9 cellular contexts compared by ENCODE assay signal in the genomic region with DNA sequence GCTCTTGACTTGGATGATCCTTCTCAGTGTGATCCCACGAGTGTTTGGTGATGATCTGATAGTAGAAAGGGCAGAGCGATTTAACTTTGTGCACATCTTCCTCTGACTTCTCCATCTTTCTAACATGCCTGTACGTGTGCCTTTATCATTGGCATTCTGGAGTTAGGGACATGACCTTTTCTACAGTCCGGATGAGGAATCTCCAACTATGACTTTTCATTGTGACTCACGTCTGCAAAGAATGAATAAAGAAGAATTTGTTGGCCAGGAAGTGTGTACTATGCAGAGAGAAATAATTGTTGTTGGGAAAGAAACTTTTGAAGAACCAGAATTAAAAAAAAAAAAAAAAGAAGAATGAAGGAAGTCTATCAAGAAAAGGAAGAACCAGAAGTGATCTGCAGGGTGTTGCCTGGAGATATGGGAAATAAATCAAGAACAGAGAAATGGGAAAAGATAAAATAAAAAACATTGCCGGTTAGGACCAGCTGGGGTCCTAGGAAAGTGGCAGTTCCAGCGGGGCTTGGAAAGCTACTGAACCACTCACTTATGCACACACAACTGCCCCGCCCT. TPM values are rescaled to one million over a fixed set of nuclear protein-coding genes. Genes with fewer than 3 reads are reported as not detected.
A peak's percentile ranks its signal among the peaks of the same experiment; 100 is the strongest.
DNase-seq lines count a peak whose midpoint lies in the region; ATAC-seq, FAIRE-seq and TF ChIP-seq lines count a peak whose summit lies in the region.
"Had no signal": no experiment of that assay in that cellular context is flagged by ENCODE, and none has a peak within 500 bp of the region (broad histone marks: within the 10 kb centered on the region; RNA-seq: fewer than 3 reads in every experiment).

No MANE protein-coding gene starts in this region.

- ATAC-seq in HG03159 (IDR thresholded peaks at IDR 0.05; ENCODE audit: unreplicated experiment), result no peak

- H3K36me3 Mint-ChIP-seq in astrocyte (ENCODE audit: low read depth, unreplicated experiment), result peaks cover 3% of the 10 kb centered on the region

- peaks cover 58% of the 10 kb centered on the region for H3K4me1 Mint-ChIP-seq in astrocyte (ENCODE audit: low read depth, unreplicated experiment)

- peak overlapping the region; percentile 56 for H3K27ac Mint-ChIP-seq in astrocyte (ENCODE audit: unreplicated experiment)

- H3K27me3 Mint-ChIP-seq in astrocyte (ENCODE audit: low read depth, unreplicated experiment), result no peaks in the 10 kb centered on the region
- H3K27me3 Mint-ChIP-seq: naive B cell had no signal

- no peak for TF ChIP-seq EP300 in suprapubic skin (IDR thresholded peaks at IDR 0.05)

- no peaks in the 10 kb centered on the region for H3K9me3 ChIP-seq in astrocyte (ENCODE audit: insufficient read depth, low read depth, low read length)
- no peaks in the 10 kb centered on the region for H3K9me3 ChIP-seq in kidney (ENCODE audit: control insufficient read depth in 1 of 2, low read length in 2 of 2)
- no peaks in the 10 kb centered on the region for H3K9me3 ChIP-seq in suprapubic skin

- 21% methylated on average over 8 of the region's 8 CpGs for WGBS in suprapubic skin

- peaks cover 95% of the 10 kb centered on the region for H3K79me2 ChIP-seq in astrocyte (ENCODE audit: insufficient read depth, low read length)

- peak; percentile 79 for DNase-seq in HS-27A (ENCODE audit: low read depth)
- DNase-seq in astrocyte (ENCODE audit: low read depth), result peak; percentile 85
- DNase-seq in kidney, result no peak
- no peak for DNase-seq in suprapubic skin (ENCODE audit: low spot score in 2 of 2)
- DNase-seq in GM13976 (ENCODE audit: low spot score), result no peak
- no peak for DNase-seq in NCI-H774 (lab: John Stamatoyannopoulos, UW)
- no peak for DNase-seq in NCI-H1694 treated with DMSO at 0.1 percent for 48 hours (lab: John Stamatoyannopoulos, UW)
- DNase-seq: naive B cell had no signal

- H3K9ac ChIP-seq in astrocyte (ENCODE audit: low read length) (peak overlapping the region; percentile 78), kidney (ENCODE audit: low read length in 2 of 2) (peak overlapping the region in 1 of 2 donors; percentile 28)

- in situ Hi-C loops in GM13976 (cut with MboI; ENCODE audit: low sequenced_read_pairs, unreplicated experiment), result no loop called here

- intact Hi-C loops in kidney (cut with DNase I), result no loop called here

- H4K20me1 ChIP-seq in astrocyte (ENCODE audit: insufficient read depth, low read length), result peaks cover 2% of the 10 kb centered on the region

- H2AFZ ChIP-seq in astrocyte (ENCODE audit: low read depth, low read length), result no peak overlapping the region

- FAIRE-seq in astrocyte (lab: Jason Lieb, UNC) (peak; percentile 86), kidney (lab: Jason Lieb, UNC) (no peak)

- H3K4me1 ChIP-seq in astrocyte (ENCODE audit: insufficient read depth, low read length) (peaks cover 48% of the 10 kb centered on the region), kidney (ENCODE audit: control insufficient read depth in 1 of 2, insufficient read depth in 1 of 2, low read depth in 1 of 2, low read length in 2 of 2) (peaks cover 30 to 37% of the 10 kb centered on the region in 2 donors), suprapubic skin (peaks cover 74% of the 10 kb centered on the region)

- peak overlapping the region; percentile 95 for H3K27ac ChIP-seq in astrocyte (ENCODE audit: low read depth, low read length)
- H3K27ac ChIP-seq in kidney (ENCODE audit: low read depth in 2 of 2, low read length in 2 of 2), result peak overlapping the region; percentile 80 to 87
- peak overlapping the region; percentile 86 for H3K27ac ChIP-seq in suprapubic skin

- no peak for TF ChIP-seq CTCF in astrocyte (IDR thresholded peaks at IDR 0.05; ENCODE audit: insufficient read depth, low read depth, low read length)
- no peak for TF ChIP-seq CTCF in kidney (IDR thresholded peaks at IDR 0.05; ENCODE audit: borderline replicate concordance, extremely low read depth, insufficient read depth)
- TF ChIP-seq CTCF in suprapubic skin (IDR thresholded peaks at IDR 0.05), result no peak
- TF ChIP-seq CTCF in GM13976 (IDR thresholded peaks at IDR 0.05; ENCODE audit: borderline replicate concordance, control extremely low read depth, extremely low read depth, insufficient read depth, missing control alignments), result no peak

- H3K4me3 ChIP-seq in astrocyte (ENCODE audit: insufficient read depth, low read depth, low read length), result peak overlapping the region; percentile 20
- peak overlapping the region; percentile 28 to 53 for H3K4me3 ChIP-seq in kidney (ENCODE audit: low read length in 2 of 2)
- peak overlapping the region; percentile 19 for H3K4me3 ChIP-seq in suprapubic skin

- H3K4me3 Mint-ChIP-seq in astrocyte (ENCODE audit: unreplicated experiment), result peak overlapping the region; percentile 10

- H3K27me3 ChIP-seq in astrocyte (ENCODE audit: insufficient read depth, low read length), result no peaks in the 10 kb centered on the region
- H3K27me3 ChIP-seq in suprapubic skin, result no peaks in the 10 kb centered on the region

- no peak for TF ChIP-seq POLR2A in suprapubic skin (IDR thresholded peaks at IDR 0.05)

- H3K9me3 Mint-ChIP-seq in astrocyte (ENCODE audit: unreplicated experiment), result peaks cover 2% of the 10 kb centered on the region
- H3K9me3 Mint-ChIP-seq: naive B cell had no signal

- H3K36me3 ChIP-seq in astrocyte (ENCODE audit: insufficient read depth, low read length) (no peaks in the 10 kb centered on the region), kidney (ENCODE audit: control insufficient read depth in 1 of 2, insufficient read depth in 2 of 2, low read length in 2 of 2) (no peaks in the 10 kb centered on the region), suprapubic skin (no peaks in the 10 kb centered on the region)

- H3K4me2 ChIP-seq in astrocyte (ENCODE audit: low read length), result peak overlapping the region; percentile 83

RNA-seq across cellular contexts. Expression of a gene that starts 25.3 kb away (rescaled TPM):
- 140 and 147 TPM in 2 replicates for total RNA-seq in astrocyte
- 175 TPM for total RNA-seq in kidney
- 12.7 TPM for polyA plus RNA-seq in kidney (ENCODE audit: insufficient read depth, low read depth, low replicate concordance)
- total RNA-seq in suprapubic skin, result 100 to 1,000 TPM in 1 of 4 donors, 10 to 100 TPM in 3; 48.6 to 148 (median 74.8) TPM

Comparison
In these comparisons a context has a peak if more than half of its experiments do, and no peak if none do; other contexts are left out.
1. DNase-seq: peak in HS-27A (single experiment) and astrocyte (single experiment); none in kidney (single experiment), suprapubic skin (0 of 2), GM13976 (single experiment), NCI-H774 (single experiment) and NCI-H1694 treated with DMSO at 0.1 percent for 48 hours (single experiment).
2. Peak in every context shown above with its lines, with median percentiles within 50 percentile points of each other: H3K27ac ChIP-seq and H3K4me3 ChIP-seq.